8 cellular contexts compared by ENCODE assay signal in genomic region chr2:212539145-212539880, GRCh38. TPM values are rescaled to one million over a fixed set of nuclear protein-coding genes. Genes with fewer than 3 reads are reported as not detected.
DNase-seq lines count a peak whose midpoint lies in the region; ATAC-seq, FAIRE-seq and TF ChIP-seq lines count a peak whose summit lies in the region.

No MANE protein-coding gene starts in this region.

- no peak overlapping the region for H3K4me2 ChIP-seq in K562 (ENCODE audit: insufficient read depth, low read length)
- H3K4me2 ChIP-seq in skeletal muscle satellite cell (ENCODE audit: low read length): peak overlapping the region; percentile 98

- H4K20me1 ChIP-seq in K562 (replicated peaks; ENCODE audit: control insufficient read depth, insufficient read depth, low read length): no peaks in the 10 kb centered on the region

- WGBS in K562 (ENCODE audit: insufficient coverage, low coverage, missing lambda C conversion rate): 3% methylated on average over 11 of the region's 22 CpGs

- no peak for TF ChIP-seq EP300 in K562 (IDR thresholded peaks at IDR 0.05; ENCODE audit: low read length)

- peaks cover 1 to 8% (median 5%) of the 10 kb centered on the region in 3 donors for H3K4me1 Mint-ChIP-seq in IgD-negative memory B cell

- peak overlapping the region; percentile 86 for H3K4me3 ChIP-seq in BE2C (ENCODE audit: low read depth, low read length)
- no peak overlapping the region for H3K4me3 ChIP-seq in K562
- peak overlapping the region; percentile 77 for H3K4me3 ChIP-seq in skeletal muscle satellite cell (ENCODE audit: low read length)

- peaks cover 1% of the 10 kb centered on the region for H3K36me3 Mint-ChIP-seq in IgD-negative memory B cell

- no peak for FAIRE-seq in K562 (lab: Jason Lieb, UNC)

- peak overlapping the region; percentile 17 to 79 (median 48) for H3K4me3 Mint-ChIP-seq in IgD-negative memory B cell

- H3K27me3 Mint-ChIP-seq in IgD-negative memory B cell: peaks cover 52% of the 10 kb centered on the region

- H3K27me3 ChIP-seq in BE2C: peaks cover 23% of the 10 kb centered on the region
- no peaks in the 10 kb centered on the region for H3K27me3 ChIP-seq in K562 (ENCODE audit: control insufficient read depth in 2 of 2, insufficient read depth in 2 of 2, low read length in 2 of 2)
- peaks cover 15% of the 10 kb centered on the region for H3K27me3 ChIP-seq in skeletal muscle satellite cell (ENCODE audit: control insufficient read depth, insufficient read depth, low read length)

- peaks cover 2% of the 10 kb centered on the region; the same call in 1 of the 2 replicates for H3K4me1 ChIP-seq in BE2C
- no peaks in the 10 kb centered on the region; a peak in 1 of 5 replicates for H3K4me1 ChIP-seq in K562 (replicated peaks in 1 of 2; ENCODE audit: control insufficient read depth in 2 of 2, insufficient read depth in 2 of 2, low read length in 2 of 2)
- peaks cover 6% of the 10 kb centered on the region for H3K4me1 ChIP-seq in skeletal muscle satellite cell (ENCODE audit: control insufficient read depth, insufficient read depth, low read length)

- H2AFZ ChIP-seq in K562 (ENCODE audit: low read depth, low read length): no peak overlapping the region

- intact Hi-C loops in K562 (cut with micrococcal nuclease): no loop called here

- POLR2A ChIA-PET in K562 (lab: Yijun Ruan, JAX): no interaction called here

- H3K9me3 ChIP-seq in BE2C: no peaks in the 10 kb centered on the region
- no peaks in the 10 kb centered on the region for H3K9me3 ChIP-seq in K562 (replicated peaks; ENCODE audit: control insufficient read depth, insufficient read depth, low read depth, low read length)
- H3K9me3 ChIP-seq in skeletal muscle satellite cell (replicated peaks; ENCODE audit: low read length): no peaks in the 10 kb centered on the region

- peak; percentile 42; the same call in 1 of the 3 replicates for ATAC-seq in K562
- no peak for ATAC-seq in HG03432 (IDR thresholded peaks at IDR 0.05; ENCODE audit: unreplicated experiment)

- H3K79me2 ChIP-seq in K562 (ENCODE audit: control insufficient read depth, insufficient read depth, low read length): no peaks in the 10 kb centered on the region

- TF ChIP-seq CTCF in BE2C (IDR thresholded peaks at IDR 0.05; ENCODE audit: low read depth, low read length): no peak
- no peak for TF ChIP-seq CTCF in K562 (IDR thresholded peaks at IDR 0.05 in 2 of 3, conservative IDR thresholded peaks at IDR 0.05 in 1 of 3; ENCODE audit: insufficient read depth in 2 of 3, low read depth in 1 of 3, low read length in 3 of 3)

- TF ChIP-seq RAD21 in K562 (CRISPR knock-in tag; conservative IDR thresholded peaks at IDR 0.05 in 1 of 2, IDR thresholded peaks at IDR 0.05 in 1 of 2): no peak

- H3K9ac ChIP-seq in K562 (ENCODE audit: insufficient read depth in 1 of 2, low read depth in 2 of 2, low read length in 2 of 2) (no peak overlapping the region), skeletal muscle satellite cell (ENCODE audit: low read depth, low read length) (peak overlapping the region; percentile 47)

- peaks cover 0 to 1% (median 0%) of the 10 kb centered on the region in 3 donors for H3K9me3 Mint-ChIP-seq in IgD-negative memory B cell

- TF ChIP-seq POLR2A in K562 (conservative IDR thresholded peaks at IDR 0.05): no peak

- in situ Hi-C loops in K562 (cut with MboI): no loop called here

- H3K27ac Mint-ChIP-seq in IgD-negative memory B cell: no peak overlapping the region

- CTCF ChIA-PET in K562 (lab: Yijun Ruan, JAX; ENCODE audit: low intra/inter-chr PET ratio): no interaction called here

- DNase-seq in BE2C (peak; percentile 59), K562 (ENCODE audit: extremely low read depth in 1 of 4, low spot score in 3 of 4) (peak in 3 of 4 experiments; percentile 7 to 16 (median 14)), iPS-NIHi7 (ENCODE audit: extremely low spot score) (peak; percentile 82), SKM-1 treated with dmso at 0.1 percent for 144 hours (lab: John Stamatoyannopoulos, UW; ENCODE audit: unreplicated experiment) (no peak)
- DNase-seq in stimulated activated CD4-positive, alpha-beta T cell treated with anti-CD3 and anti-CD28 coated beads, Interleukin-4, amount 100 ng/mL, for 4 hours: no peak

- BruUV-seq in K562 (replicated peaks; lab: Mats Ljungman, UMichigan): no TSS peak

- H3K36me3 ChIP-seq in BE2C: no peaks in the 10 kb centered on the region
- H3K36me3 ChIP-seq in K562 (ENCODE audit: control insufficient read depth, insufficient read depth, low read length): no peaks in the 10 kb centered on the region
- no peaks in the 10 kb centered on the region for H3K36me3 ChIP-seq in skeletal muscle satellite cell (ENCODE audit: insufficient read depth, low read length)

- no peak overlapping the region for H3K27ac ChIP-seq in K562 (ENCODE audit: extremely low read depth, low read depth, low read length)

- H3K9me1 ChIP-seq in K562 (ENCODE audit: control insufficient read depth, insufficient read depth, low read length): no peaks in the 10 kb centered on the region

TF ChIP-seq in K562, 482 proteins besides CTCF, POLR2A, EP300 and RAD21:
- TF ChIP-seq ZNF316 (IDR thresholded peaks at IDR 0.05): no peak
- no peak for TF ChIP-seq HMGXB4 (CRISPR knock-in tag; IDR thresholded peaks at IDR 0.05)
- TF ChIP-seq VEZF1 (CRISPR knock-in tag; IDR thresholded peaks at IDR 0.05): peak; percentile 50; the same call in 1 of the 2 replicates
- no peak for TF ChIP-seq ZNF512 (tag; IDR thresholded peaks at IDR 0.05)
TF ChIP-seq in K562: peak in this region for 1.

RNA-seq across cellular contexts. Expression of gene ERBB4, which starts 0.7 kb away (rescaled TPM):
- 0.71 TPM for polyA plus RNA-seq in BE2C (2012; ENCODE audit: insufficient read depth, insufficient read length, low read depth)
- polyA plus RNA-seq in IgD-negative memory B cell (not detected), K562 (2011; rRNA removed) (not detected in 2 replicates), K562 (2014; fragmentation: Illumina TruSeq; extraction: Trizol) (not detected in 2 replicates), K562 (2014; fragmentation: Nextera tagmentation; extraction: Ambion mirVana) (not detected), K562 (2014; rRNA removed) (not detected in 2 replicates)
- not detected in 2 replicates for total RNA-seq in K562 (2011; cell fraction: chromatin; rRNA removed; ENCODE audit: low replicate concordance)
- not detected in 2 replicates for total RNA-seq in K562 (2011; cell fraction: nucleolus; rRNA removed)
- total RNA-seq in K562 (2011; cell fraction: nucleoplasm; rRNA removed): not detected in 2 replicates
- total RNA-seq in K562 (2014; rRNA removed) (not detected in 2 replicates), K562 (2014; rRNA removed; fragmentation: Illumina TruSeq; extraction: Trizol) (not detected in 2 replicates), K562 (2015; rRNA removed; fragmentation: Illumina TruSeq; extraction: Trizol) (not detected in 2 replicates), K562 (2021) (not detected in 2 replicates)
- polyA plus RNA-seq in K562 (2011; cell fraction: cytosol; rRNA removed): not detected in 2 replicates
- polyA plus RNA-seq in K562 (2011; cell fraction: nucleus; rRNA removed): not detected in 2 replicates
- not detected in 2 replicates for polyA plus RNA-seq in K562 (2012)
- not detected in 2 replicates for polyA minus RNA-seq in K562 (2011; rRNA and poly(A)+ RNA removed)
- polyA minus RNA-seq in K562 (2011; cell fraction: cytosol; rRNA and poly(A)+ RNA removed): not detected in 2 replicates
- polyA minus RNA-seq in K562 (2011; cell fraction: nucleus; rRNA and poly(A)+ RNA removed): not detected in 2 replicates
- 0.22 TPM in 1 of 2 replicates, not detected in the other for total RNA-seq in skeletal muscle satellite cell (2012; rRNA removed)

Comparison
In these comparisons a context has a peak if more than half of its experiments do, and no peak if none do; other contexts are left out.
1. DNase-seq: peak in BE2C (single experiment), K562 (3 of 4) and iPS-NIHi7 (single experiment); none in SKM-1 treated with dmso at 0.1 percent for 144 hours (single experiment) and stimulated activated CD4-positive, alpha-beta T cell treated with anti-CD3 and anti-CD28 coated beads, Interleukin-4, amount 100 ng/mL, for 4 hours (0 of 2).